16 cellular contexts compared by ENCODE assay signal in the genomic region with DNA sequence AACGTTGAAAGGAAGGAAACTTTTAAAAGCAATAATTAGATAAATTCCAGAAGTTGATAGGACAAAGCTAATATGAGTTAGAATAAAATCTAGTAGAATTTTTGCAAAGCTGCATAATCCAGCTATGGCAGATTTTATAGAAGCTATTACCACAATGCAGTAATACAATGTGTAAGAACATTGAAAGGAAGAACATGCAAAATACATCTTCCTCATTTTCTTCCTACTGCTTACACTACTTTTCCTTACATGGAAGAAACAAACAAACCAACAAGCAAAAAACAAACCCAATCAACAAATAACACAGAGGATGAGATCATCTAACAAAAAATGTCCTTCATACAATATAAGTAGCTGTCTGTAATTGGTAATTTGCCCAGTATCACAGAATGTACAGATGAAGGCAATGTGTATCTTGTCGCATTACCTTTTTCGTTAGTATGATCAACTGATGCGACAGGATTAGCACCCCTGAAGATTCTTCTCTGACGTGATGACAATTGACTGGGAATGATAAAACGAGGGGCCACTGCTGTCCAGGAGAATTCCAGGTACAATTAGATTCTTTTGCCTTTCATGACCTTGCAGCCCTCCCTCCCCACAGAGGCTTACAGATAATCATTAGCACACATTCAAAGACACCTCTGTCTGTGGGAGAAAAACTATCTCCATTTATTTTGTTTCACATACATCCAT. TPM values are rescaled to one million over a fixed set of nuclear protein-coding genes. Genes with fewer than 3 reads are reported as not detected.
DNase-seq lines count a peak whose midpoint lies in the region; ATAC-seq, FAIRE-seq and TF ChIP-seq lines count a peak whose summit lies in the region.
"Had no signal": no experiment of that assay in that cellular context is flagged by ENCODE, and none has a peak within 500 bp of the region (broad histone marks: within the 10 kb centered on the region; RNA-seq: fewer than 3 reads in every experiment).

No MANE protein-coding gene starts in this region.

- no peak for DNase-seq in H54 (ENCODE audit: insufficient read length, low spot score)
- no peak for DNase-seq in GM12878 (ENCODE audit: low read depth, low spot score)
- peak; percentile 15 for DNase-seq in osteoblast (ENCODE audit: insufficient read length, low spot score, missing footprints)
- DNase-seq in NCI-H446 treated with DMSO at 0.1 percent for 48 hours (lab: John Stamatoyannopoulos, UW) = no peak
- no peak for DNase-seq in HepG2 (ENCODE audit: low spot score)
- no peak for DNase-seq in G401 (ENCODE audit: low spot score)
- DNase-seq: BE2C; CD4-positive, alpha-beta memory T cell; DMS79; HCEC 1CT; HFFc6; KBM-7 had no signal

- ATAC-seq in GM12878 (no peak), HepG2 (no peak)
- ATAC-seq: GM23338 had no signal

- RAD21 ChIA-PET in GM12878 (lab: Charles Lee; ENCODE audit: unreplicated experiment) = no interaction called here

- H3K4me1 ChIP-seq in GM12878 (ENCODE audit: control insufficient read depth, insufficient read depth, low read length) (no peaks in the 10 kb centered on the region), osteoblast (ENCODE audit: insufficient read depth, low read length) (no peaks in the 10 kb centered on the region), HepG2 (ENCODE audit: insufficient read depth, low read length) (peaks cover 26% of the 10 kb centered on the region)
- H3K4me1 ChIP-seq: BE2C had no signal

- no peak for TF ChIP-seq CTCF in 22Rv1 (IDR thresholded peaks at IDR 0.05)
- TF ChIP-seq CTCF in GM12878 (IDR thresholded peaks at IDR 0.05 in 2 of 3, conservative IDR thresholded peaks at IDR 0.05 in 1 of 3; ENCODE audit: control insufficient read depth in 2 of 3, extremely low read depth in 1 of 3, insufficient read depth in 1 of 3, low read depth in 3 of 3, low read length in 3 of 3) = no peak
- TF ChIP-seq CTCF in osteoblast (IDR thresholded peaks at IDR 0.05; ENCODE audit: extremely low read depth, low read depth, low read length) = no peak
- no peak for TF ChIP-seq CTCF in HepG2 (CRISPR knock-in tag; IDR thresholded peaks at IDR 0.05)

- H3K9ac ChIP-seq in GM12878 (ENCODE audit: control insufficient read depth, insufficient read depth, low read length) (no peak overlapping the region), HepG2 (ENCODE audit: insufficient read depth, low read depth, low read length) (no peak overlapping the region)

- H2AFZ ChIP-seq in GM12878 (ENCODE audit: control insufficient read depth, low read depth, low read length) = no peak overlapping the region
- H2AFZ ChIP-seq in osteoblast (ENCODE audit: low read length) = no peak overlapping the region
- no peak overlapping the region for H2AFZ ChIP-seq in HepG2 (ENCODE audit: low read length)
- H2AFZ ChIP-seq: GM23338 had no signal

- H3K4me3 ChIP-seq in GM12878 (no peak overlapping the region), osteoblast (ENCODE audit: insufficient read depth, low read length) (no peak overlapping the region), HepG2 (replicated peaks in 1 of 3; ENCODE audit: insufficient read depth in 1 of 3, low read depth in 2 of 3, low read length in 3 of 3) (no peak overlapping the region)
- H3K4me3 ChIP-seq: GM23338 had no signal

- H3K27ac ChIP-seq in 22Rv1 = peak overlapping the region; percentile 22
- no peak overlapping the region for H3K27ac ChIP-seq in GM12878 (ENCODE audit: control insufficient read depth, insufficient read depth)
- no peak overlapping the region for H3K27ac ChIP-seq in osteoblast (ENCODE audit: low read depth, low read length)
- no peak overlapping the region for H3K27ac ChIP-seq in HepG2 (ENCODE audit: extremely low read length, insufficient read depth, low read length)
- H3K27ac ChIP-seq: C4-2B, HL-60 had no signal

- TF ChIP-seq RAD21 in GM12878 (IDR thresholded peaks at IDR 0.05; ENCODE audit: insufficient read depth, low read depth, low read length) (no peak), HepG2 (CRISPR knock-in tag; IDR thresholded peaks at IDR 0.05) (no peak)

- FAIRE-seq in H54 (lab: Jason Lieb, UNC) (peak; percentile 6), GM12878 (lab: Jason Lieb, UNC) (peak; percentile 84), HepG2 (lab: Jason Lieb, UNC) (no peak)

- no TSS peak for BruUV-seq in GM12878 (replicated peaks; lab: Mats Ljungman, UMichigan)
- no TSS peak for BruUV-seq in HepG2 (replicated peaks; lab: Mats Ljungman, UMichigan)

- intact Hi-C loops in GM12878 (cut with micrococcal nuclease; ENCODE audit: unreplicated experiment) (no loop called here), HepG2 (cut with micrococcal nuclease; ENCODE audit: unreplicated experiment) (no loop called here)

- TF ChIP-seq POLR2A in H54 (IDR thresholded peaks at IDR 0.05; ENCODE audit: low read depth, low read length) (no peak), GM12878 (IDR thresholded peaks at IDR 0.05; ENCODE audit: low read depth, low read length) (no peak), HepG2 (IDR thresholded peaks at IDR 0.05; ENCODE audit: insufficient read depth in 1 of 2, low read depth in 2 of 2, low read length in 2 of 2) (no peak)

- WGBS in GM12878 (ENCODE audit: insufficient coverage, insufficient replicate concordance, low lambda C conversion rate, missing lambda C conversion rate) = 38% methylated on average over 6 of the region's 6 CpGs
- 56% methylated on average over 6 of the region's 6 CpGs for WGBS in HepG2 (ENCODE audit: low lambda C conversion rate)

- H3K4me2 ChIP-seq in GM12878 (ENCODE audit: control insufficient read depth, insufficient read depth) = no peak overlapping the region
- H3K4me2 ChIP-seq in osteoblast (ENCODE audit: insufficient read depth, low read length) = no peak overlapping the region
- no peak overlapping the region for H3K4me2 ChIP-seq in HepG2 (ENCODE audit: low read depth, low read length)
- H3K4me2 ChIP-seq: GM23338 had no signal

- H3K27me3 ChIP-seq in GM12878 (replicated peaks in 1 of 2; ENCODE audit: control insufficient read depth in 2 of 2, insufficient read depth in 2 of 2, low read length in 1 of 2) = no peaks in the 10 kb centered on the region
- H3K27me3 ChIP-seq in osteoblast (ENCODE audit: insufficient read depth, low read length) = peaks cover 18% of the 10 kb centered on the region
- no peaks in the 10 kb centered on the region for H3K27me3 ChIP-seq in HepG2 (ENCODE audit: control insufficient read depth in 1 of 2, insufficient read depth in 2 of 2, low read length in 2 of 2)
- H3K27me3 ChIP-seq: BE2C had no signal

- in situ Hi-C loops in GM12878 (cut with MboI) = loop anchor here (25.0 kb wide), 1 partner anchor 686 kb away; no protein-coding TSS in a partner anchor
- in situ Hi-C loops in HepG2 (cut with HindIII; ENCODE audit: extremely low pct_ligation_motif_present, low pct_unique_long_range_greater_than_20kb) = loop anchor here (25.0 kb wide), 1 partner anchor 686 kb away; no protein-coding TSS in a partner anchor
- in situ Hi-C loops in G401 (cut with HindIII; ENCODE audit: low sequenced_read_pairs) = no loop called here

- POLR2A ChIA-PET in GM12878 (lab: Charles Lee) (no interaction called here), HepG2 (lab: Yijun Ruan, JAX) (no interaction called here)

- no peaks in the 10 kb centered on the region for H3K79me2 ChIP-seq in GM12878 (ENCODE audit: control insufficient read depth, insufficient read depth, low read length)
- H3K79me2 ChIP-seq in osteoblast (ENCODE audit: insufficient read depth, low read length) = peaks cover 4% of the 10 kb centered on the region
- H3K79me2 ChIP-seq in HepG2 (ENCODE audit: insufficient read depth, low read length) = no peaks in the 10 kb centered on the region

- SMC1A ChIA-PET in GM12878 (lab: Charles Lee; ENCODE audit: uncharacterized antibody, unreplicated experiment) = interaction anchor here (0.5 to 1.8 kb wide), 2 partner anchors 12 to 508 kb away, joined by 4 to 6 read pairs; no protein-coding TSS in a partner anchor

- CTCF ChIA-PET in GM12878 (lab: Yijun Ruan, JAX) = interaction anchor here (5.9 kb wide), 1 partner anchor 14 kb away, joined by 32 read pairs; no protein-coding TSS in a partner anchor
- CTCF ChIA-PET in HepG2 (lab: Yijun Ruan, JAX; ENCODE audit: low intra/inter-chr PET ratio, low total read pairs) = no interaction called here

- H3K9me3 ChIP-seq in GM12878 (replicated peaks; ENCODE audit: control insufficient read depth, insufficient read depth, low read length) (no peaks in the 10 kb centered on the region), osteoblast (ENCODE audit: low read depth, low read length) (no peaks in the 10 kb centered on the region), HepG2 (ENCODE audit: low read length) (no peaks in the 10 kb centered on the region)
- H3K9me3 ChIP-seq: BE2C had no signal

- TF ChIP-seq EP300 in GM12878 (IDR thresholded peaks at IDR 0.05; ENCODE audit: borderline replicate concordance in 1 of 2, control insufficient read depth in 1 of 2, low read depth in 2 of 2, low read length in 2 of 2) (no peak), HepG2 (IDR thresholded peaks at IDR 0.05; ENCODE audit: low read depth in 2 of 2, low read length in 2 of 2) (no peak), HepG2 (CRISPR knock-in tag; IDR thresholded peaks at IDR 0.05; ENCODE audit: borderline replicate concordance) (no peak)

- H3K36me3 ChIP-seq in GM12878 (ENCODE audit: control insufficient read depth in 2 of 2, insufficient read depth in 2 of 2, low read length in 1 of 2) (no peaks in the 10 kb centered on the region), osteoblast (ENCODE audit: insufficient read depth, low read length) (no peaks in the 10 kb centered on the region), HepG2 (replicated peaks in 1 of 2; ENCODE audit: control insufficient read depth in 1 of 2, insufficient read depth in 2 of 2, low read length in 2 of 2) (no peaks in the 10 kb centered on the region)
- H3K36me3 ChIP-seq: BE2C had no signal

- no peaks in the 10 kb centered on the region for H4K20me1 ChIP-seq in GM12878 (ENCODE audit: control insufficient read depth, insufficient read depth)
- H4K20me1 ChIP-seq in osteoblast (ENCODE audit: insufficient read depth, low read length) = no peaks in the 10 kb centered on the region
- no peaks in the 10 kb centered on the region for H4K20me1 ChIP-seq in HepG2 (ENCODE audit: insufficient read depth, low read length)

RNA-seq across cellular contexts. Expression of a gene that starts 21.2 kb away (rescaled TPM):
- 27.3 and 28.3 TPM in 2 replicates for total RNA-seq in GM12878 (2013; cell fraction: nucleolus; rRNA removed)
- total RNA-seq in GM12878 (2014; rRNA removed) (2.7 and 3.4 TPM in 2 replicates), GM12878 (2014; rRNA removed; fragmentation: Illumina TruSeq; extraction: Trizol) (3.4 and 3.6 TPM in 2 replicates), GM12878 (2021) (1.8 and 2.5 TPM in 2 replicates), osteoblast (2.4 and 6.2 TPM in 2 replicates), HepG2 (2016; rRNA removed; fragmentation: Illumina TruSeq; extraction: Trizol) (0.67 and 0.97 TPM in 2 replicates)
- polyA plus RNA-seq in GM12878 (2011; ENCODE audit: low read depth) = 2.5 TPM
- polyA plus RNA-seq in GM12878 (2011; rRNA removed) (4.0 and 4.3 TPM in 2 replicates), GM12878 (2014; fragmentation: Illumina TruSeq; extraction: Trizol) (2.3 and 3.1 TPM in 2 replicates), GM12878 (2014; fragmentation: Nextera tagmentation; extraction: Ambion mirVana) (under 1 TPM; 0.18 to 0.20 TPM), GM12878 (2014; rRNA removed) (2.1 and 3.2 TPM in 2 replicates), GM12878 (2016; fragmentation: Nextera tagmentation; extraction: Ambion mirVana) (1 to 10 TPM; 1.2 TPM), HepG2 (2011; rRNA removed) (1.0 and 1.3 TPM in 2 replicates)
- 1.1 and 2.1 TPM in 2 replicates for polyA plus RNA-seq in GM12878 (2011; cell fraction: cytosol; rRNA removed)
- 6.9 and 9.7 TPM in 2 replicates for polyA plus RNA-seq in GM12878 (2011; cell fraction: nucleus; rRNA removed)
- 2.1 and 2.3 TPM in 2 replicates for polyA plus RNA-seq in GM12878 (2012)
- 10.4 and 10.5 TPM in 2 replicates for polyA minus RNA-seq in GM12878 (2011; rRNA and poly(A)+ RNA removed)
- 1.3 and 1.5 TPM in 2 replicates for polyA minus RNA-seq in GM12878 (2011; cell fraction: cytosol; rRNA and poly(A)+ RNA removed)
- polyA minus RNA-seq in GM12878 (2011; cell fraction: nucleus; rRNA and poly(A)+ RNA removed) = 5.9 and 7.9 TPM in 2 replicates
- 0.91 and 1.2 TPM in 2 replicates for total RNA-seq in HepG2 (2016; cell fraction: cytosol; rRNA removed; fragmentation: Illumina TruSeq; extraction: Trizol; ENCODE audit: low read depth)
- 0.65 and 0.69 TPM in 2 replicates for total RNA-seq in HepG2 (2016; cell fraction: insoluble cytoplasmic fraction; rRNA removed; fragmentation: Illumina TruSeq; extraction: Trizol)
- total RNA-seq in HepG2 (2016; cell fraction: membrane; rRNA removed; fragmentation: Illumina TruSeq; extraction: Trizol) = 0.76 and 0.83 TPM in 2 replicates
- total RNA-seq in HepG2 (2016; cell fraction: nucleus; rRNA removed; fragmentation: Illumina TruSeq; extraction: Trizol) = 1.5 and 1.6 TPM in 2 replicates
- 0.28 and 0.36 TPM in 2 replicates for polyA plus RNA-seq in HepG2 (2011; cell fraction: cytosol; rRNA removed)
- polyA plus RNA-seq in HepG2 (2011; cell fraction: nucleus; rRNA removed) = 1.1 and 1.2 TPM in 2 replicates
- 1.5 and 1.7 TPM in 2 replicates for polyA plus RNA-seq in HepG2 (2012)
- polyA plus RNA-seq in HepG2 (2016; cell fraction: cytosol; fragmentation: Illumina TruSeq; extraction: Trizol; ENCODE audit: low read depth) = 0.19 and 0.36 TPM in 2 replicates
- polyA plus RNA-seq in HepG2 (2016; cell fraction: insoluble cytoplasmic fraction; fragmentation: Illumina TruSeq; extraction: Trizol; ENCODE audit: low read depth) = 0.74 and 0.97 TPM in 2 replicates
- polyA plus RNA-seq in HepG2 (2016; cell fraction: membrane; fragmentation: Illumina TruSeq; extraction: Trizol; ENCODE audit: low read depth) = 0.45 and 0.54 TPM in 2 replicates
- 1.3 and 1.9 TPM in 2 replicates for polyA plus RNA-seq in HepG2 (2016; cell fraction: nucleus; fragmentation: Illumina TruSeq; extraction: Trizol; ENCODE audit: insufficient read depth, low read depth)
- 2.1 and 7.4 TPM in 2 replicates for polyA minus RNA-seq in HepG2 (2011; rRNA and poly(A)+ RNA removed; ENCODE audit: low replicate concordance)
- polyA minus RNA-seq in HepG2 (2011; cell fraction: cytosol; rRNA and poly(A)+ RNA removed) = 0.20 and 0.79 TPM in 2 replicates
- 2.6 and 4.1 TPM in 2 replicates for polyA minus RNA-seq in HepG2 (2011; cell fraction: nucleus; rRNA and poly(A)+ RNA removed)
- total RNA-seq in G401 (2014; rRNA removed; shearing (Covaris generic)) = 0.25 and 1.6 TPM in 2 replicates
